In the genomic region with DNA sequence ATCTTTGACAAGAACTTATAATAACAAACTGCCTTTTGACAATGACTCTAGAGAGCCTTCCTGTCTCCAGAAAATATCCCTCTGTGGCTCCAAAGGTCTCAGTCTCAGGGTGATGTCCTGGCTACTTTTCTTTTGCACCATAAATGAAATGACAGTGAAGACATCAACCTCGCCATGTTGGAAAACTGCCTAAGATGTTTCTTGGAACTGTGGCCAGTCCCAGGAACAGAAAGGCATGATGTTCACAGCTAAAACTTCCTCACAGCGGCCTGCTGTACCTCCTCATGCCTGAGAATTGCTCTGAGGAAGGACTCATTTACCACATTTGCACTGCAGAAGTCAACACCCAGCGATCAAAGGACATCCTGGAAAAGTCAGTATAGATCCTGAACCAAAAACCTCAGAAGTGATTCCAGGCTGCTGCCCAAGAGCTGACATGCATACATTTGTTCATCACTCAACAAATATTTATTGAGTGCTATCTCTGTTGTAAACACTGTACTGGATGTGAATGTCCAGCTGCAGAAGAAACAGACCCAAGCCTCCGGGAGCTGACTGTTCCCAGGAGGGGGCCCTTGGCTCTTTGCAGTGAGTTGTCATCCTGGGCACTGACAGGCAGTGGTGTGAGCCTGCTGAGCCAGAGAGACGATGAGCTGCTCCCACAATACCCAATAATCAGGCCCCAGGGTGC, we compare ENCODE assay signal across 10 cellular contexts.
DNase-seq lines count a peak whose midpoint lies in the region; ATAC-seq and TF ChIP-seq lines count a peak whose summit lies in the region.
"Had no signal": no experiment of that assay in that cellular context is flagged by ENCODE, and none has a peak within 500 bp of the region (broad histone marks: within the 10 kb centered on the region; RNA-seq: fewer than 3 reads in every experiment).

No MANE protein-coding gene starts in this region.

- TF ChIP-seq EP300 in stomach (IDR thresholded peaks at IDR 0.05), result no peak

- peak; percentile 54 for ATAC-seq in WTC11
- no peak for ATAC-seq in natural killer cell treated with Interleukin-12 subunit alpha and Interleukin-12 subunit beta and Interleukin-15 and Interleukin-18, amount 100 ng/mL, for 72 hours

- peak; percentile 18 for DNase-seq in NCI-H2196 (lab: John Stamatoyannopoulos, UW; ENCODE audit: unreplicated experiment)
- DNase-seq in NCI-H2196 treated with DMSO at 0.1 percent for 48 hours (lab: John Stamatoyannopoulos, UW; ENCODE audit: unreplicated experiment), result no peak
- no peak for DNase-seq in WTC11 (ENCODE audit: low spot score)
- peak; percentile 42 for DNase-seq in iris pigment epithelial cell (ENCODE audit: low read depth)
- peak; percentile 77 for DNase-seq in stomach
- no peak for DNase-seq in UCSD-AML1 (lab: John Stamatoyannopoulos, UW; ENCODE audit: unreplicated experiment)
- DNase-seq in natural killer cell treated with Interleukin-12 subunit alpha and Interleukin-12 subunit beta and Interleukin-15 and Interleukin-18, amount 100 ng/mL, for 72 hours (ENCODE audit: low spot score), result no peak
- no peak for DNase-seq in ACHN
- DNase-seq: activated CD4-positive, CD25-positive, alpha-beta regulatory T cell treated with anti-CD3 and anti-CD28 coated beads, Interleukin-2, amount 50 U/mL, for 72 hours had no signal

- intact Hi-C loops in stomach (cut with DNase I; ENCODE audit: low total_unique reads), result no loop called here

- H3K27ac Mint-ChIP-seq in WTC11, result no peak overlapping the region
- no peak overlapping the region for H3K27ac Mint-ChIP-seq in natural killer cell treated with Interleukin-12 subunit alpha and Interleukin-12 subunit beta and Interleukin-15 and Interleukin-18, amount 100 ng/mL, for 72 hours

- H3K4me1 ChIP-seq in stomach, result peaks cover 35 to 51% (median 40%) of the 10 kb centered on the region in 4 donors

- no peak for TF ChIP-seq POLR2A in stomach (IDR thresholded peaks at IDR 0.05)

- H3K9me3 Mint-ChIP-seq in WTC11, result no peaks in the 10 kb centered on the region
- H3K9me3 Mint-ChIP-seq in natural killer cell treated with Interleukin-12 subunit alpha and Interleukin-12 subunit beta and Interleukin-15 and Interleukin-18, amount 100 ng/mL, for 72 hours, result no peaks in the 10 kb centered on the region

- in situ Hi-C loops in ACHN (cut with HindIII; ENCODE audit: low pct_ligation_motif_present, low pct_unique_long_range_greater_than_20kb, low sequenced_read_pairs), result no loop called here

- CTCF ChIA-PET in WTC11 (lab: Charles Lee), result interaction anchor here (0.5 to 1.7 kb wide), 37 partner anchors 8 to 1552 kb away, joined by 3 to 16 read pairs (median 4); a partner anchor contains a TSS

- H3K4me3 Mint-ChIP-seq in WTC11, result no peak overlapping the region
- no peak overlapping the region for H3K4me3 Mint-ChIP-seq in natural killer cell treated with Interleukin-12 subunit alpha and Interleukin-12 subunit beta and Interleukin-15 and Interleukin-18, amount 100 ng/mL, for 72 hours

- TF ChIP-seq CTCF in WTC11 (IDR thresholded peaks at IDR 0.05) (no peak), stomach (IDR thresholded peaks at IDR 0.05) (no peak)

- no peaks in the 10 kb centered on the region for H3K9me3 ChIP-seq in stomach

- H3K27ac ChIP-seq in stomach, result peak overlapping the region; percentile 77 to 86 (median 80)
- H3K27ac ChIP-seq: GM23248 had no signal

- H3K4me1 Mint-ChIP-seq in WTC11, result peaks cover 28% of the 10 kb centered on the region
- H3K4me1 Mint-ChIP-seq in natural killer cell treated with Interleukin-12 subunit alpha and Interleukin-12 subunit beta and Interleukin-15 and Interleukin-18, amount 100 ng/mL, for 72 hours (ENCODE audit: low read depth in 2 of 2), result no peaks in the 10 kb centered on the region

- no peaks in the 10 kb centered on the region for H3K36me3 ChIP-seq in stomach

- no peaks in the 10 kb centered on the region for H3K36me3 Mint-ChIP-seq in WTC11
- no peaks in the 10 kb centered on the region for H3K36me3 Mint-ChIP-seq in natural killer cell treated with Interleukin-12 subunit alpha and Interleukin-12 subunit beta and Interleukin-15 and Interleukin-18, amount 100 ng/mL, for 72 hours

- POLR2A ChIA-PET in WTC11 (lab: Charles Lee), result interaction anchor here (1.0 kb wide), 1 partner anchor 107 kb away, joined by 3 read pairs; no protein-coding TSS in a partner anchor

- no peak overlapping the region for H3K4me3 ChIP-seq in stomach
- H3K4me3 ChIP-seq: GM23248 had no signal

- no peaks in the 10 kb centered on the region for H3K27me3 Mint-ChIP-seq in WTC11 (ENCODE audit: low read depth)
- H3K27me3 Mint-ChIP-seq in natural killer cell treated with Interleukin-12 subunit alpha and Interleukin-12 subunit beta and Interleukin-15 and Interleukin-18, amount 100 ng/mL, for 72 hours, result peaks cover 0 to 6% of the 10 kb centered on the region in 2 donors

- WGBS in stomach, 5 donors, result 11 to 33% (median 12%) methylated on average over 5 of the region's 5 CpGs

- H3K27me3 ChIP-seq in stomach, result no peaks in the 10 kb centered on the region

TF ChIP-seq in WTC11, 78 proteins besides CTCF, POLR2A, EP300 and RAD21:
- TF ChIP-seq GABPB1 (CRISPR knock-in tag; IDR thresholded peaks at IDR 0.05) (peak; percentile 90), SOX15 (CRISPR knock-in tag; IDR thresholded peaks at IDR 0.05) (no peak)

Comparison
In these comparisons a context has a peak if more than half of its experiments do, and no peak if none do; other contexts are left out.
1. DNase-seq: peak in NCI-H2196 (single experiment), iris pigment epithelial cell (single experiment) and stomach (single experiment); none in NCI-H2196 treated with DMSO at 0.1 percent for 48 hours (single experiment), WTC11 (single experiment), UCSD-AML1 (single experiment), natural killer cell treated with Interleukin-12 subunit alpha and Interleukin-12 subunit beta and Interleukin-15 and Interleukin-18, amount 100 ng/mL, for 72 hours (single experiment) and ACHN (single experiment).